In the genomic region with DNA sequence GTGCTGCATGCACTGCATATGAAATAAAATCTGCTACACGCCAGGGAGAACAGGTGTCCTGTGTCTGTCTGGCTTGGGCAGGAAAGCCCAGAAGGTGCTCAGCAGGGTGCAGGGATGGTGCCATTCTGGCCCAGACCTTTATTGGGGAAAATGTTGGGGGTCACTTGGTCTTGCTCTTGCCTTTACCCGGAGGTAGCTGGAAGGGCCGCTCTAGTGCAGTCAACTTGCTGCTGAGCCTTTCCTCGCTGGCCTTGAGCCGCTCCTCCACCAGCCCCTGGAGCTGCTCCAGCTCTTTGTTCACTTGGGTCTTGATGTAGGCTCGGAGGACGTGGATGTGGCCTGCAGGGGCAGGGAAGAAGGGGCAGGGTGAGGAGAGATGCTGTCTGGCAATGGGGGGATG, we compare ENCODE assay signal across 20 cellular contexts. TPM values are rescaled to one million over a fixed set of nuclear protein-coding genes. Genes with fewer than 3 reads are reported as not detected.
DNase-seq lines count a peak whose midpoint lies in the region; ATAC-seq and TF ChIP-seq lines count a peak whose summit lies in the region.
"Had no signal": no experiment of that assay in that cellular context is flagged by ENCODE, and none has a peak within 500 bp of the region (broad histone marks: within the 10 kb centered on the region; RNA-seq: fewer than 3 reads in every experiment).

No MANE protein-coding gene starts in this region.

- ATAC-seq in HG03520 (IDR thresholded peaks at IDR 0.05; ENCODE audit: unreplicated experiment): no peak
- ATAC-seq: A549, HepG2, Right ventricle myocardium inferior had no signal

- no peaks in the 10 kb centered on the region for H3K27me3 ChIP-seq in MG63
- H3K27me3 ChIP-seq: Peyer's patch had no signal

- H3K4me3 ChIP-seq in HEK293 (ENCODE audit: low read depth, low read length) (no peak overlapping the region), coronary artery (no peak overlapping the region), MG63 (no peak overlapping the region)
- H3K4me3 ChIP-seq: A549, Peyer's patch had no signal

- POLR2A ChIA-PET in HEK293 (lab: Yijun Ruan, JAX): interaction anchor here (0.9 to 4.9 kb wide), 4 partner anchors 9 to 44 kb away, joined by 3 to 47 read pairs (median 12); a partner anchor contains a TSS

- H3K4me1 ChIP-seq in HEK293 (ENCODE audit: control insufficient read depth, insufficient read depth, low read length): no peaks in the 10 kb centered on the region; the same call in 1 of the 2 replicates

- DNase-seq in coronary artery (ENCODE audit: low spot score) (peak; percentile 40), progenitor cell of endocrine pancreas (ENCODE audit: low spot score, unreplicated experiment) (no peak), DMS79 (lab: John Stamatoyannopoulos, UW) (no peak), MG63 (no peak), GDM1 (lab: John Stamatoyannopoulos, UW) (no peak)
- DNase-seq: Calu3; CD4-positive, alpha-beta memory T cell; DMS53; NCI-H1048; NCI-H1436; NCI-H2029 treated with DMSO at 0.1 percent for 48 hours; NCI-H748 treated with DMSO at 0.1 percent for 48 hours; NK-92 treated with Interleukin-12 subunit alpha and Interleukin-12 subunit beta, amount 100 ng/mL, for 24 hours had no signal

- CTCF ChIA-PET in HEK293 (lab: Yijun Ruan, JAX): interaction anchor here (0.6 kb wide), 2 partner anchors 40 to 57 kb away, joined by 3 read pairs; no protein-coding TSS in a partner anchor

- TF ChIP-seq CTCF in 22Rv1 (IDR thresholded peaks at IDR 0.05): no peak
- TF ChIP-seq CTCF in HEK293 (tag by site-specific recombination; IDR thresholded peaks at IDR 0.05): no peak
- no peak for TF ChIP-seq CTCF in coronary artery (IDR thresholded peaks at IDR 0.05)
- no peak for TF ChIP-seq CTCF in progenitor cell of endocrine pancreas (IDR thresholded peaks at IDR 0.05; ENCODE audit: unreplicated experiment)

- no peaks in the 10 kb centered on the region for H3K9me3 Mint-ChIP-seq in progenitor cell of endocrine pancreas (ENCODE audit: low read depth)
- H3K9me3 Mint-ChIP-seq: CD4-positive, alpha-beta memory T cell had no signal

- H3K36me3 ChIP-seq in HEK293 (ENCODE audit: control insufficient read depth in 2 of 2, insufficient read depth in 1 of 2, low read length in 2 of 2) (peaks cover 19 to 80% of the 10 kb centered on the region in 2 experiments), MG63 (peaks cover 49% of the 10 kb centered on the region)

- H3K27ac Mint-ChIP-seq in progenitor cell of endocrine pancreas: peak overlapping the region; percentile 41
- H3K27ac Mint-ChIP-seq: CD4-positive, alpha-beta memory T cell had no signal

- no peaks in the 10 kb centered on the region for H3K9me3 ChIP-seq in HEK293 (ENCODE audit: control insufficient read depth, insufficient read depth, low read depth, low read length)
- H3K9me3 ChIP-seq in MG63: no peaks in the 10 kb centered on the region
- H3K9me3 ChIP-seq: A549, Peyer's patch had no signal

- H3K27ac ChIP-seq in 22Rv1 (0 out of 2 replicates have a peak overlapping the region, but pooled peaks have one; percentile 10), HEK293 (ENCODE audit: extremely low read depth, low read depth, low read length) (no peak overlapping the region), coronary artery (no peak overlapping the region)
- H3K27ac ChIP-seq: A549, Peyer's patch had no signal

- no peak overlapping the region for H3K4me3 Mint-ChIP-seq in progenitor cell of endocrine pancreas (ENCODE audit: low read depth)
- H3K4me3 Mint-ChIP-seq: CD4-positive, alpha-beta memory T cell had no signal

- peaks cover 4% of the 10 kb centered on the region for H3K36me3 Mint-ChIP-seq in progenitor cell of endocrine pancreas (ENCODE audit: insufficient read depth)

- H3K27me3 Mint-ChIP-seq in progenitor cell of endocrine pancreas: no peaks in the 10 kb centered on the region
- H3K27me3 Mint-ChIP-seq: CD4-positive, alpha-beta memory T cell had no signal

- H3K4me1 Mint-ChIP-seq in progenitor cell of endocrine pancreas (ENCODE audit: low read depth): peaks cover 10% of the 10 kb centered on the region

TF ChIP-seq in HEK293, 187 proteins besides CTCF, POLR2A, EP300 and RAD21:
- no peak for TF ChIP-seq ZNF423 (tag by site-specific recombination; IDR thresholded peaks at IDR 0.05)
- TF ChIP-seq, protein P1, sequence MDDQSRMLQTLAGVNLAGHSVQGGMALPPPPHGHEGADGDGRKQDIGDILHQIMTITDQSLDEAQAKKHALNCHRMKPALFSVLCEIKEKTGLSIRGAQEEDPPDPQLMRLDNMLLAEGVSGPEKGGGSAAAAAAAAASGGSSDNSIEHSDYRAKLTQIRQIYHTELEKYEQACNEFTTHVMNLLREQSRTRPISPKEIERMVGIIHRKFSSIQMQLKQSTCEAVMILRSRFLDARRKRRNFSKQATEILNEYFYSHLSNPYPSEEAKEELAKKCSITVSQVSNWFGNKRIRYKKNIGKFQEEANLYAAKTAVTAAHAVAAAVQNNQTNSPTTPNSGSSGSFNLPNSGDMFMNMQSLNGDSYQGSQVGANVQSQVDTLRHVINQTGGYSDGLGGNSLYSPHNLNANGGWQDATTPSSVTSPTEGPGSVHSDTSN (CRISPR knock-in tag; IDR thresholded peaks at IDR 0.05): 0 out of 2 replicates have a peak, but pooled peaks have one; percentile 24
TF ChIP-seq in HEK293: peak in this region for 1.

RNA-seq across cellular contexts. Expression of a gene that starts 4.5 kb away (rescaled TPM):
- 19.3 and 22.2 TPM in 2 replicates for total RNA-seq in progenitor cell of endocrine pancreas
- 4.1 and 9.1 TPM in 2 replicates for total RNA-seq in MG63 (2014; rRNA removed; shearing (Covaris generic); ENCODE audit: low replicate concordance)

RNA-seq across cellular contexts. Expression of a gene that starts 4.8 kb away (rescaled TPM):
- total RNA-seq in progenitor cell of endocrine pancreas: 137 and 155 TPM in 2 replicates
- total RNA-seq in MG63 (2014; rRNA removed; shearing (Covaris generic); ENCODE audit: low replicate concordance): 116 and 127 TPM in 2 replicates

RNA-seq across cellular contexts. Expression of a gene that starts 9.1 kb away (rescaled TPM):
- total RNA-seq in progenitor cell of endocrine pancreas: 53.5 and 61.8 TPM in 2 replicates
- 18.3 and 25.2 TPM in 2 replicates for total RNA-seq in MG63 (2014; rRNA removed; shearing (Covaris generic); ENCODE audit: low replicate concordance)

RNA-seq across cellular contexts. Expression of a gene that starts 29.7 kb away (rescaled TPM):
- total RNA-seq in progenitor cell of endocrine pancreas: 33.0 and 35.0 TPM in 2 replicates
- 10.3 and 13.6 TPM in 2 replicates for total RNA-seq in MG63 (2014; rRNA removed; shearing (Covaris generic); ENCODE audit: low replicate concordance)

RNA-seq across cellular contexts. Expression of a gene that starts 58.3 kb away (rescaled TPM):
- 103 and 104 TPM in 2 replicates for total RNA-seq in progenitor cell of endocrine pancreas
- 2.6 and 6.9 TPM in 2 replicates for total RNA-seq in MG63 (2014; rRNA removed; shearing (Covaris generic); ENCODE audit: low replicate concordance)
